16 cellular contexts compared by ENCODE assay signal in the genomic region with DNA sequence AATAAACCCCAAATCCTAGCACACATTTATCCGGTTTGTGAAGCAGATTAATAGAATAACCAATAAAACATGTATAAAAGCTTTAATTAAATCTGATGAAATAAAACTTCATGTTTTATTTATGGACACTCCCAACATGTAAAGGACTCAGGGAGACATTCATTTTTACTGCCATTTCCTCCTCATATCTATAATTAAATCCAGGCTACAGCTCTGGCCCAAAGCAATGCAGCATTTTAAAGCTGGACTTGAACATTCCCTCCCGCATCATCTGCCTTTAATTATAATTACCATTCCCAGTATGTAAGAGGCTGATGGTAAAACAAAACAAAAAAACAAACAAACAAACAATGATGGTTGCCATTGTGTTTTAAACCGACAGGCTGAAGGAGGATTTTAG.
DNase-seq lines count a peak whose midpoint lies in the region; ATAC-seq and TF ChIP-seq lines count a peak whose summit lies in the region.
"Had no signal": no experiment of that assay in that cellular context is flagged by ENCODE, and none has a peak within 500 bp of the region (broad histone marks: within the 10 kb centered on the region; RNA-seq: fewer than 3 reads in every experiment).

No MANE protein-coding gene starts in this region.

- DNase-seq in AG09309 (ENCODE audit: low read depth) (peak; percentile 71), GM04504 (ENCODE audit: low read depth) (peak; percentile 75), fibroblast of villous mesenchyme (ENCODE audit: low read depth) (peak; percentile 67), cerebellar nuclear complex (lab: John Stamatoyannopoulos, UW) (no peak)
- DNase-seq in central memory CD4-positive, alpha-beta T cell, result no peak
- DNase-seq in activated CD4-positive, alpha-beta T cell treated with anti-CD3 and anti-CD28 coated beads, Interleukin-2, amount 50 U/mL, for 48 hours, result no peak
- DNase-seq: Calu3; CD4-positive, alpha-beta memory T cell; DMS53; MG63; NCI-H1092; NCI-H146; NCI-H2081; NCI-H510A treated with DMSO at 0.1 percent for 48 hours had no signal

- no peaks in the 10 kb centered on the region for H3K36me3 Mint-ChIP-seq in brain
- H3K36me3 Mint-ChIP-seq: CD4-positive, alpha-beta memory T cell had no signal

- peak overlapping the region in 1 of 5 experiments; percentile 30 for H3K4me3 Mint-ChIP-seq in brain

- peaks cover 0 to 3% (median 0%) of the 10 kb centered on the region in 5 experiments for H3K9me3 Mint-ChIP-seq in brain
- H3K9me3 Mint-ChIP-seq: CD4-positive, alpha-beta memory T cell had no signal

- TF ChIP-seq CTCF in AG09309 (IDR thresholded peaks at IDR 0.05; ENCODE audit: control insufficient read depth, insufficient read depth, low read depth, low read length, missing control alignments), result no peak
- no peak for TF ChIP-seq CTCF in brain (conservative IDR thresholded peaks at IDR 0.05)
- no peak for TF ChIP-seq CTCF in fibroblast of villous mesenchyme (IDR thresholded peaks at IDR 0.05; ENCODE audit: insufficient read depth, low read depth, low read length)

- peaks cover 8% of the 10 kb centered on the region for H3K27me3 Mint-ChIP-seq in brain

- peak overlapping the region in 4 of 5 experiments; percentile 10 to 68 (median 28) for H3K27ac Mint-ChIP-seq in brain

- no peak overlapping the region for H3K4me3 ChIP-seq in AG09309 (ENCODE audit: control insufficient read depth, low read depth, low read length)
- no peak overlapping the region for H3K4me3 ChIP-seq in fibroblast of villous mesenchyme (ENCODE audit: low read depth, low read length)
- H3K4me3 ChIP-seq: MG63 had no signal

- peaks cover 60% of the 10 kb centered on the region for H3K4me1 Mint-ChIP-seq in brain
- H3K4me1 Mint-ChIP-seq: CD4-positive, alpha-beta memory T cell had no signal

- no peak for ATAC-seq in HG02759 (IDR thresholded peaks at IDR 0.05; ENCODE audit: unreplicated experiment)

Comparison
In these comparisons a context has a peak if more than half of its experiments do, and no peak if none do; other contexts are left out.
1. DNase-seq: peak in AG09309 (single experiment), GM04504 (single experiment) and fibroblast of villous mesenchyme (single experiment); none in cerebellar nuclear complex (0 of 2), central memory CD4-positive, alpha-beta T cell (single experiment) and activated CD4-positive, alpha-beta T cell treated with anti-CD3 and anti-CD28 coated beads, Interleukin-2, amount 50 U/mL, for 48 hours (0 of 2).